ENCODE assay signal across 1 cellular context in genomic region chr5:141637693-141638419, GRCh38.
TF ChIP-seq lines count a peak whose summit lies in the region.

No MANE protein-coding gene starts in this region.

TF ChIP-seq in HepG2, 621 proteins besides CTCF, POLR2A, EP300 and RAD21 (continued from another document and continues in another):
- TF ChIP-seq ZNF512 (CRISPR knock-in tag; IDR thresholded peaks at IDR 0.05) (no peak), KAT8 (CRISPR knock-in tag; IDR thresholded peaks at IDR 0.05) (no peak), HOXA5 (CRISPR knock-in tag; IDR thresholded peaks at IDR 0.05) (no peak), ZNF275 (CRISPR knock-in tag; IDR thresholded peaks at IDR 0.05; ENCODE audit: borderline replicate concordance) (0 out of 2 replicates have a peak, but pooled peaks have one; percentile 27), ZNF550 (CRISPR knock-in tag; IDR thresholded peaks at IDR 0.05; ENCODE audit: borderline replicate concordance) (no peak), ZNF468 (CRISPR knock-in tag; IDR thresholded peaks at IDR 0.05) (no peak), LCORL (IDR thresholded peaks at IDR 0.05) (no peak), LCORL (CRISPR knock-in tag; IDR thresholded peaks at IDR 0.05) (0 out of 2 replicates have a peak, but pooled peaks have one; percentile 35), ZNF326 (CRISPR knock-in tag; IDR thresholded peaks at IDR 0.05; ENCODE audit: borderline replicate concordance) (no peak), MED1 (CRISPR knock-in tag; IDR thresholded peaks at IDR 0.05) (no peak; the same call in 1 of the 2 replicates), ZFX (CRISPR knock-in tag; IDR thresholded peaks at IDR 0.05; ENCODE audit: low read depth) (peak; percentile 41), ZNF430 (CRISPR knock-in tag; IDR thresholded peaks at IDR 0.05) (no peak), PLRG1 (conservative IDR thresholded peaks at IDR 0.05) (no peak), ZNF776 (CRISPR knock-in tag; IDR thresholded peaks at IDR 0.05) (peak; percentile 42; the same call in 1 of the 2 replicates), CHCHD3 (CRISPR knock-in tag; IDR thresholded peaks at IDR 0.05) (no peak), TGIF2 (CRISPR knock-in tag; IDR thresholded peaks at IDR 0.05) (no peak), ATF6 (CRISPR knock-in tag; conservative IDR thresholded peaks at IDR 0.05) (no peak), AKAP8 (CRISPR knock-in tag; IDR thresholded peaks at IDR 0.05) (no peak), KDM1A (CRISPR knock-in tag; IDR thresholded peaks at IDR 0.05) (no peak), ZBTB38 (CRISPR knock-in tag; IDR thresholded peaks at IDR 0.05) (peak; percentile 70), STAT5B (CRISPR knock-in tag; IDR thresholded peaks at IDR 0.05) (no peak), ZMYM4 (CRISPR knock-in tag; IDR thresholded peaks at IDR 0.05) (no peak; the same call in 1 of the 2 replicates), DZIP1 (CRISPR knock-in tag; IDR thresholded peaks at IDR 0.05) (0 out of 2 replicates have a peak, but pooled peaks have one; percentile 17), WIZ (CRISPR knock-in tag; IDR thresholded peaks at IDR 0.05) (no peak), FOXP4 (CRISPR knock-in tag; IDR thresholded peaks at IDR 0.05) (no peak), ZFP91 (CRISPR knock-in tag; IDR thresholded peaks at IDR 0.05; ENCODE audit: borderline replicate concordance) (peak; percentile 23; the same call in 1 of the 2 replicates), BORCS8-MEF2B (CRISPR knock-in tag; IDR thresholded peaks at IDR 0.05) (no peak; the same call in 1 of the 2 replicates), JARID2 (CRISPR knock-in tag; IDR thresholded peaks at IDR 0.05; ENCODE audit: insufficient replicate concordance) (no peak), ZNF235 (CRISPR knock-in tag; IDR thresholded peaks at IDR 0.05; ENCODE audit: borderline replicate concordance) (no peak), ZNF670 (CRISPR knock-in tag; IDR thresholded peaks at IDR 0.05; ENCODE audit: borderline replicate concordance) (no peak), MTA3 (CRISPR knock-in tag; IDR thresholded peaks at IDR 0.05) (no peak), NFE2 (CRISPR knock-in tag; IDR thresholded peaks at IDR 0.05) (no peak), ARNT2 (CRISPR knock-in tag; IDR thresholded peaks at IDR 0.05; ENCODE audit: low read depth) (no peak; the same call in 1 of the 2 replicates), ZNF598 (CRISPR knock-in tag; IDR thresholded peaks at IDR 0.05; ENCODE audit: borderline replicate concordance) (no peak), ARID5B (CRISPR knock-in tag; IDR thresholded peaks at IDR 0.05) (no peak), CERS6 (CRISPR knock-in tag; IDR thresholded peaks at IDR 0.05) (no peak), ZNF556 (CRISPR knock-in tag; IDR thresholded peaks at IDR 0.05; ENCODE audit: borderline replicate concordance) (no peak), MIER2 (CRISPR knock-in tag; IDR thresholded peaks at IDR 0.05) (peak; percentile 90), ZNF672 (CRISPR knock-in tag; IDR thresholded peaks at IDR 0.05) (no peak), ZBTB7B (CRISPR knock-in tag; IDR thresholded peaks at IDR 0.05) (0 out of 2 replicates have a peak, but pooled peaks have one; percentile 35), ZNF800 (CRISPR knock-in tag; IDR thresholded peaks at IDR 0.05) (no peak), TIGD3 (CRISPR knock-in tag; IDR thresholded peaks at IDR 0.05; ENCODE audit: borderline replicate concordance) (no peak), ZNF644 (CRISPR knock-in tag; IDR thresholded peaks at IDR 0.05; ENCODE audit: low read depth) (no peak; the same call in 1 of the 2 replicates), JUNB (CRISPR knock-in tag; IDR thresholded peaks at IDR 0.05; ENCODE audit: borderline replicate concordance) (no peak), ATF1 (CRISPR knock-in tag; IDR thresholded peaks at IDR 0.05) (no peak)
